ENCODE assay signal across 20 cellular contexts in the genomic region with DNA sequence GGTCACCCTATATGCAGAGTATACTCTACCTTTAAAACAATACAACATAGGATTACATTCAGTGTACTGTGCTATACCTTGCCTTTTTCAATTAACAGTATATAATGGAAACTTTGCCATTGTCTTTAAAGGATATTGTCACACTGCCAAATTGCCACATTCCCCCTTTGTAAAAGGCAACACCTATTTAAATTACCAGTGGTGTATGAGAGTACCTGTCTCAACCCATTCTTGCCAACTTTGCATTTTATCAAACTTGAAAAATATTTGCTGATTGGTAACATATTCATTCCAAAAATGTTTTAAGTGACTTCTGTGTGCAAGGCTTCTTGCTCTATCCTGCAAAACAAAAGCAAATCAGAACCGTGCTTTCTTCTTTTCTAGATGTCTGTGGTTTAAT.
A peak's percentile ranks its signal among the peaks of the same experiment; 100 is the strongest.
DNase-seq lines count a peak whose midpoint lies in the region; ATAC-seq and TF ChIP-seq lines count a peak whose summit lies in the region.
"Had no signal": no experiment of that assay in that cellular context is flagged by ENCODE, and none has a peak within 500 bp of the region (broad histone marks: within the 10 kb centered on the region; RNA-seq: fewer than 3 reads in every experiment).

No MANE protein-coding gene starts in this region.

- H3K36me3 ChIP-seq in breast epithelium (no peaks in the 10 kb centered on the region), SK-N-MC (ENCODE audit: insufficient read depth, low read length) (no peaks in the 10 kb centered on the region)

- CTCF ChIA-PET in MCF 10A (lab: Yijun Ruan, JAX) = interaction anchor here (1.7 kb wide), 1 partner anchor 27 kb away, joined by 3 read pairs; no protein-coding TSS in a partner anchor

- no peak for ATAC-seq in effector memory CD8-positive, alpha-beta T cell (replicated peaks)
- ATAC-seq in GM18519 (IDR thresholded peaks at IDR 0.05; ENCODE audit: low FRiP score, unreplicated experiment) = no peak

- H3K27me3 Mint-ChIP-seq in MCF 10A (ENCODE audit: insufficient read depth, unreplicated experiment) = no peaks in the 10 kb centered on the region
- H3K27me3 Mint-ChIP-seq in effector memory CD8-positive, alpha-beta T cell = peaks cover 6 to 9% of the 10 kb centered on the region in 2 donors
- H3K27me3 Mint-ChIP-seq: B cell had no signal

- no peak overlapping the region for H3K4me3 ChIP-seq in breast epithelium
- no peak overlapping the region for H3K4me3 ChIP-seq in SK-N-MC

- intact Hi-C loops in MCF 10A (cut with micrococcal nuclease) (no loop called here), breast epithelium (cut with DNase I; ENCODE audit: low total_unique reads) (no loop called here)

- H3K27ac ChIP-seq in breast epithelium (no peak overlapping the region), SK-N-MC (peak overlapping the region; percentile 42), epithelial cell of prostate (peak overlapping the region; percentile 67), temporal lobe (ENCODE audit: low read depth, low read length) (peak overlapping the region; percentile 34)
- H3K27ac ChIP-seq: 22Rv1 had no signal

- no TSS peak for BruUV-seq in MCF 10A (replicated peaks; lab: Mats Ljungman, UMichigan)

- H3K9ac ChIP-seq in SK-N-MC (ENCODE audit: insufficient read length) = no peak overlapping the region

- no peak overlapping the region for H3K27ac Mint-ChIP-seq in MCF 10A (ENCODE audit: low read depth, unreplicated experiment)
- H3K27ac Mint-ChIP-seq in effector memory CD8-positive, alpha-beta T cell = no peak overlapping the region
- H3K27ac Mint-ChIP-seq: B cell; CD4-positive, alpha-beta T cell had no signal

- H3K9me3 ChIP-seq in breast epithelium (no peaks in the 10 kb centered on the region), SK-N-MC (ENCODE audit: low read depth, low read length) (no peaks in the 10 kb centered on the region)

- TF ChIP-seq CTCF in MCF 10A (IDR thresholded peaks at IDR 0.05; ENCODE audit: unreplicated experiment) = no peak
- no peak for TF ChIP-seq CTCF in breast epithelium (IDR thresholded peaks at IDR 0.05)

- TF ChIP-seq POLR2A in breast epithelium (IDR thresholded peaks at IDR 0.05) = no peak

- POLR2A ChIA-PET in MCF 10A (lab: Yijun Ruan, JAX) = interaction anchor here (0.8 to 2.6 kb wide), 8 partner anchors 22 to 227 kb away, joined by 3 to 8 read pairs (median 6); partner anchors contain the start of gene FMNL2

- no peaks in the 10 kb centered on the region for H3K4me1 ChIP-seq in breast epithelium

- DNase-seq in MCF 10A (ENCODE audit: unreplicated experiment) (peak; percentile 53), breast epithelium (ENCODE audit: low spot score in 2 of 2) (no peak), SK-N-MC (ENCODE audit: low read depth, low spot score) (no peak), epithelial cell of prostate (ENCODE audit: low read depth, low spot score) (no peak), amygdala (lab: John Stamatoyannopoulos, UW) (no peak)
- no peak for DNase-seq in effector memory CD8-positive, alpha-beta T cell
- DNase-seq: CD4-positive, alpha-beta T cell; EL; KG1; NCI-H1417; NCI-H187; NCI-H2107; NCI-H510A; NCI-H748 treated with DMSO at 0.1 percent for 48 hours; NK-92 treated with Interleukin-12 subunit alpha and Interleukin-12 subunit beta, amount 100 ng/mL, for 24 hours; SHP77 treated with DMSO at 0.1 percent for 48 hours had no signal

- peaks cover 27% of the 10 kb centered on the region for H3K4me1 Mint-ChIP-seq in MCF 10A (ENCODE audit: insufficient read depth, unreplicated experiment)
- no peaks in the 10 kb centered on the region for H3K4me1 Mint-ChIP-seq in effector memory CD8-positive, alpha-beta T cell (ENCODE audit: low read depth in 2 of 2)

- no peak overlapping the region for H3K4me3 Mint-ChIP-seq in MCF 10A (ENCODE audit: unreplicated experiment)
- no peak overlapping the region for H3K4me3 Mint-ChIP-seq in effector memory CD8-positive, alpha-beta T cell
- H3K4me3 Mint-ChIP-seq: B cell; CD4-positive, alpha-beta T cell had no signal

- H3K27me3 ChIP-seq in breast epithelium = no peaks in the 10 kb centered on the region

- no peaks in the 10 kb centered on the region for H3K9me3 Mint-ChIP-seq in MCF 10A (ENCODE audit: unreplicated experiment)
- H3K9me3 Mint-ChIP-seq in effector memory CD8-positive, alpha-beta T cell = no peaks in the 10 kb centered on the region
- H3K9me3 Mint-ChIP-seq: CD4-positive, alpha-beta T cell had no signal

- H3K36me3 Mint-ChIP-seq in MCF 10A (ENCODE audit: insufficient read depth, unreplicated experiment) = peaks cover 4% of the 10 kb centered on the region
- no peaks in the 10 kb centered on the region for H3K36me3 Mint-ChIP-seq in effector memory CD8-positive, alpha-beta T cell (ENCODE audit: insufficient read depth)

Comparison
In these comparisons a context has a peak if more than half of its experiments do, and no peak if none do; other contexts are left out.
1. H3K27ac ChIP-seq: peak in SK-N-MC (single experiment), epithelial cell of prostate (single experiment) and temporal lobe (single experiment); none in breast epithelium (0 of 2).